Comparison of ENCODE assay signal across 27 cellular contexts in the genomic region with DNA sequence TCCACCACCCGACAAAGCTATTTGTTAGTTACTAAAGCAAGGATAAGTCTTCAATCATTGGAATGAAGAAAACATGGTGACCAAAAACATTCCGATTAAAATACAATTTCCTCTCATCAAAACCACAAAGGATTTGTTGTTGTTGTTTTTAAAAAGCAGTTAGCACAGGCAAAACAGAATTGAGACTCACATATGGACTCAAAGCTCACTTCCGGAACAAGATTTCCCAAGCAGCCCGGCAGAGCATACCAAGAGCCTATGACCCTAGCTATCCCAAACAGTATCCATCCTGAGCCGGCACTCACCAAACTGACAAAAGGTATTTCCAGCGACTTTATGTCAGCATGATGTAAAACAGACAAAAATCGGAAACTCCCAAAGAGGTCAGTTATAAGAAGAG.
"Had no signal": no experiment of that assay in that cellular context is flagged by ENCODE, and none has a peak within 500 bp of the region (broad histone marks: within the 10 kb centered on the region; RNA-seq: fewer than 3 reads in every experiment).

No MANE protein-coding gene starts in this region.

- DNase-seq: effector memory CD8-positive, alpha-beta T cell; foreskin fibroblast; immature natural killer cell; left colon; left ventricle myocardium superior; mesenchymal stem cell; midbrain; nucleus accumbens; pancreas; right cardiac atrium; spleen; stimulated activated CD4-positive, alpha-beta T cell treated with anti-CD3 and anti-CD28 coated beads, Interleukin-15, amount 100 ng/mL, for 24 hours; stimulated activated CD4-positive, alpha-beta T cell treated with anti-CD3 and anti-CD28 coated beads, Interleukin-1b, Interleukin-23, amount 100 ng/mL, for 48 hours; stimulated activated CD4-positive, alpha-beta T cell treated with anti-CD3 and anti-CD28 coated beads, Interleukin-4, amount 100 ng/mL, for 4 hours; stimulated activated naive B cell treated with anti-CD40 and anti-IgM and Interleukin-4, amounts not matched to agents 10 μg/mL and 1 μg/mL and 100 μg/mL, for 72 hours; stimulated activated naive CD8-positive, alpha-beta T cell treated with anti-CD3 and anti-CD28 coated beads, Interleukin-15, amount 100 ng/mL, for 72 hours; testis; upper lobe of right lung had no signal

- H3K27me3 Mint-ChIP-seq: effector memory CD8-positive, alpha-beta T cell; natural killer cell treated with Interleukin-12 subunit alpha and Interleukin-12 subunit beta and Interleukin-15 and Interleukin-18, amount 100 ng/mL, for 72 hours; progenitor cell of endocrine pancreas; stimulated activated naive B cell treated with anti-CD40 and anti-IgM and Interleukin-4, amounts not matched to agents 10 μg/mL and 1 μg/mL and 100 μg/mL, for 72 hours; stimulated activated naive CD8-positive, alpha-beta T cell treated with anti-CD3 and anti-CD28 coated beads, Interleukin-15, amount 100 ng/mL, for 72 hours had no signal

- H2AFZ ChIP-seq: neural progenitor cell had no signal

- H3K27me3 ChIP-seq: gastroesophageal sphincter, neural progenitor cell, pancreas, spleen, testis, tibial nerve, upper lobe of right lung, vagina had no signal

- H3K9me3 Mint-ChIP-seq: dendritic cell treated with granulocyte-macrophage colony-stimulating factor and Interleukin-4, amounts not matched to agents 40 ng/mL and 50 ng/mL, for 4 days; natural killer cell treated with Interleukin-12 subunit alpha and Interleukin-12 subunit beta and Interleukin-15 and Interleukin-18, amount 100 ng/mL, for 72 hours; stimulated activated naive CD8-positive, alpha-beta T cell treated with anti-CD3 and anti-CD28 coated beads, Interleukin-15, amount 100 ng/mL, for 72 hours had no signal

- H3K4me3 ChIP-seq: gastroesophageal sphincter, lung, neural progenitor cell, pancreas, spleen, testis, tibial nerve, upper lobe of right lung, vagina had no signal

- H3K9me3 ChIP-seq: gastroesophageal sphincter, pancreas, spleen, testis, tibial nerve, upper lobe of right lung, vagina had no signal

- H3K4me3 Mint-ChIP-seq: dendritic cell treated with granulocyte-macrophage colony-stimulating factor and Interleukin-4, amounts not matched to agents 40 ng/mL and 50 ng/mL, for 4 days; effector memory CD8-positive, alpha-beta T cell; immature natural killer cell; natural killer cell treated with Interleukin-12 subunit alpha and Interleukin-12 subunit beta and Interleukin-15 and Interleukin-18, amount 100 ng/mL, for 72 hours; neural progenitor cell; stimulated activated naive B cell treated with anti-CD40 and anti-IgM and Interleukin-4, amounts not matched to agents 10 μg/mL and 1 μg/mL and 100 μg/mL, for 72 hours; stimulated activated naive CD8-positive, alpha-beta T cell treated with anti-CD3 and anti-CD28 coated beads, Interleukin-15, amount 100 ng/mL, for 72 hours had no signal

- H3K4me2 ChIP-seq: neural progenitor cell had no signal

- H3K27ac Mint-ChIP-seq: dendritic cell treated with granulocyte-macrophage colony-stimulating factor and Interleukin-4, amounts not matched to agents 40 ng/mL and 50 ng/mL, for 4 days; effector memory CD8-positive, alpha-beta T cell; immature natural killer cell; natural killer cell treated with Interleukin-12 subunit alpha and Interleukin-12 subunit beta and Interleukin-15 and Interleukin-18, amount 100 ng/mL, for 72 hours; neural progenitor cell; progenitor cell of endocrine pancreas; stimulated activated naive B cell treated with anti-CD40 and anti-IgM and Interleukin-4, amounts not matched to agents 10 μg/mL and 1 μg/mL and 100 μg/mL, for 72 hours; stimulated activated naive CD8-positive, alpha-beta T cell treated with anti-CD3 and anti-CD28 coated beads, Interleukin-15, amount 100 ng/mL, for 72 hours had no signal

- H3K27ac ChIP-seq: gastroesophageal sphincter, neural progenitor cell, pancreas, spleen, testis, tibial nerve, upper lobe of right lung, vagina had no signal

- H3K4me1 Mint-ChIP-seq: neural progenitor cell; stimulated activated naive B cell treated with anti-CD40 and anti-IgM and Interleukin-4, amounts not matched to agents 10 μg/mL and 1 μg/mL and 100 μg/mL, for 72 hours had no signal

- H3K36me3 Mint-ChIP-seq: natural killer cell treated with Interleukin-12 subunit alpha and Interleukin-12 subunit beta and Interleukin-15 and Interleukin-18, amount 100 ng/mL, for 72 hours; stimulated activated naive B cell treated with anti-CD40 and anti-IgM and Interleukin-4, amounts not matched to agents 10 μg/mL and 1 μg/mL and 100 μg/mL, for 72 hours had no signal

- H3K9ac ChIP-seq: neural progenitor cell had no signal

- ATAC-seq: effector memory CD8-positive, alpha-beta T cell; esophagus mucosa; gastroesophageal sphincter; left colon; left ventricle myocardium superior; natural killer cell treated with Interleukin-12 subunit alpha and Interleukin-12 subunit beta and Interleukin-15 and Interleukin-18, amount 100 ng/mL, for 72 hours; pancreas; right cardiac atrium; stimulated activated naive B cell treated with anti-CD40 and anti-IgM and Interleukin-4, amounts not matched to agents 10 μg/mL and 1 μg/mL and 100 μg/mL, for 72 hours; stimulated activated naive CD8-positive, alpha-beta T cell treated with anti-CD3 and anti-CD28 coated beads, Interleukin-15, amount 100 ng/mL, for 72 hours; upper lobe of right lung had no signal

- H3K36me3 ChIP-seq: gastroesophageal sphincter, pancreas, spleen, upper lobe of right lung, vagina had no signal

- H3K4me1 ChIP-seq: neural progenitor cell, spleen, testis, upper lobe of right lung, vagina had no signal
